In genomic region chr6:137699036-137699683, GRCh38 we compare ENCODE assay signal across 11 cellular contexts.
DNase-seq lines count a peak whose midpoint lies in the region; ATAC-seq, FAIRE-seq and TF ChIP-seq lines count a peak whose summit lies in the region.
"Had no signal": no experiment of that assay in that cellular context is flagged by ENCODE, and none has a peak within 500 bp of the region (broad histone marks: within the 10 kb centered on the region; RNA-seq: fewer than 3 reads in every experiment).

No MANE protein-coding gene starts in this region.

- H3K36me3 ChIP-seq in left ventricle myocardium inferior: no peaks in the 10 kb centered on the region
- H3K36me3 ChIP-seq in small intestine (ENCODE audit: control insufficient read depth in 2 of 2, insufficient read depth in 2 of 2, low read length in 2 of 2): no peaks in the 10 kb centered on the region

- TF ChIP-seq CTCF in activated B cell treated with CpG ODN at 0.5 μM for 24 hours (IDR thresholded peaks at IDR 0.05): no peak
- no peak for TF ChIP-seq CTCF in left ventricle myocardium inferior (IDR thresholded peaks at IDR 0.05; ENCODE audit: borderline replicate concordance)

- CTCF ChIA-PET in activated B cell treated with CpG ODN at 0.5 μM for 24 hours (lab: Charles Lee): interaction anchor here (0.8 to 1.8 kb wide), 7 partner anchors 11 to 308 kb away, joined by 3 to 9 read pairs (median 4); partner anchors contain the start of gene TNFAIP3

- ATAC-seq in activated B cell treated with CpG ODN at 0.5 μM for 24 hours (ENCODE audit: low read depth) (peak; percentile 21), HG03039 (IDR thresholded peaks at IDR 0.05; ENCODE audit: unreplicated experiment) (no peak), left colon (no peak)

- H3K9me3 ChIP-seq in left ventricle myocardium inferior (replicated peaks) (no peaks in the 10 kb centered on the region), small intestine (ENCODE audit: control insufficient read depth, low read depth) (no peaks in the 10 kb centered on the region)

- FAIRE-seq in small intestine (lab: Jason Lieb, UNC): no peak

- intact Hi-C loops in activated B cell treated with CpG ODN at 0.5 μM for 24 hours (cut with micrococcal nuclease) (no loop called here), left ventricle myocardium inferior (cut with micrococcal nuclease) (no loop called here), left colon (cut with DNase I, micrococcal nuclease) (no loop called here)

- 46 to 67% (median 49%) methylated on average over 5 of the region's 5 CpGs for WGBS in small intestine, 3 donors

- H3K27ac ChIP-seq in left ventricle myocardium inferior (replicated peaks): peak overlapping the region; percentile 79
- peak overlapping the region in 1 of 2 donors; percentile 57 for H3K27ac ChIP-seq in small intestine (ENCODE audit: low read depth in 1 of 2, low read length in 1 of 2)
- H3K27ac ChIP-seq: C4-2B had no signal

- H3K9me3 Mint-ChIP-seq in activated B cell treated with CpG ODN at 0.5 μM for 24 hours: no peaks in the 10 kb centered on the region
- H3K9me3 Mint-ChIP-seq: nephron progenitor cell had no signal

- H3K27me3 ChIP-seq in left ventricle myocardium inferior (ENCODE audit: low read depth) (no peaks in the 10 kb centered on the region), small intestine (ENCODE audit: control insufficient read depth in 2 of 2, insufficient read depth in 2 of 2, low read length in 2 of 2) (no peaks in the 10 kb centered on the region)

- no peak overlapping the region for H3K27ac Mint-ChIP-seq in activated B cell treated with CpG ODN at 0.5 μM for 24 hours

- peak; percentile 60 for DNase-seq in stimulated activated CD4-positive, alpha-beta T cell treated with anti-CD3 and anti-CD28 coated beads, Interleukin-15, amount 100 ng/mL, for 24 hours
- no peak for DNase-seq in stimulated activated CD4-positive, alpha-beta T cell treated with anti-CD3 and anti-CD28 coated beads, Interleukin-2, amount 100 ng/mL, for 48 hours
- no peak for DNase-seq in activated B cell treated with CpG ODN at 0.5 μM for 24 hours
- DNase-seq in left ventricle myocardium inferior: no peak
- DNase-seq in small intestine: no peak
- DNase-seq in iPS-NIHi7 (ENCODE audit: extremely low spot score): no peak
- DNase-seq in left colon: no peak
- DNase-seq: nephron progenitor cell, SHP77 had no signal

- peaks cover 14% of the 10 kb centered on the region for H3K4me1 Mint-ChIP-seq in activated B cell treated with CpG ODN at 0.5 μM for 24 hours

- no peaks in the 10 kb centered on the region for H3K36me3 Mint-ChIP-seq in activated B cell treated with CpG ODN at 0.5 μM for 24 hours (ENCODE audit: low read depth)

- H3K4me3 ChIP-seq in left ventricle myocardium inferior (no peak overlapping the region), small intestine (ENCODE audit: low read depth in 1 of 2, low read length in 2 of 2) (no peak overlapping the region)

- H3K27me3 Mint-ChIP-seq in activated B cell treated with CpG ODN at 0.5 μM for 24 hours: peaks cover 5% of the 10 kb centered on the region

- POLR2A ChIA-PET in activated B cell treated with CpG ODN at 0.5 μM for 24 hours (lab: Charles Lee): interaction anchor here (1.2 kb wide), 1 partner anchor 168 kb away, joined by 3 read pairs; the partner anchor contains the start of gene TNFAIP3

- H3K4me1 ChIP-seq in left ventricle myocardium inferior: peaks cover 51% of the 10 kb centered on the region
- peaks cover 0 to 6% of the 10 kb centered on the region in 2 donors for H3K4me1 ChIP-seq in small intestine (ENCODE audit: control insufficient read depth in 2 of 2, insufficient read depth in 1 of 2, low read depth in 1 of 2, low read length in 1 of 2)

- H3K4me3 Mint-ChIP-seq in activated B cell treated with CpG ODN at 0.5 μM for 24 hours: no peak overlapping the region
- H3K4me3 Mint-ChIP-seq: nephron progenitor cell had no signal
